Comparison of ENCODE assay signal across 8 cellular contexts in the genomic region with DNA sequence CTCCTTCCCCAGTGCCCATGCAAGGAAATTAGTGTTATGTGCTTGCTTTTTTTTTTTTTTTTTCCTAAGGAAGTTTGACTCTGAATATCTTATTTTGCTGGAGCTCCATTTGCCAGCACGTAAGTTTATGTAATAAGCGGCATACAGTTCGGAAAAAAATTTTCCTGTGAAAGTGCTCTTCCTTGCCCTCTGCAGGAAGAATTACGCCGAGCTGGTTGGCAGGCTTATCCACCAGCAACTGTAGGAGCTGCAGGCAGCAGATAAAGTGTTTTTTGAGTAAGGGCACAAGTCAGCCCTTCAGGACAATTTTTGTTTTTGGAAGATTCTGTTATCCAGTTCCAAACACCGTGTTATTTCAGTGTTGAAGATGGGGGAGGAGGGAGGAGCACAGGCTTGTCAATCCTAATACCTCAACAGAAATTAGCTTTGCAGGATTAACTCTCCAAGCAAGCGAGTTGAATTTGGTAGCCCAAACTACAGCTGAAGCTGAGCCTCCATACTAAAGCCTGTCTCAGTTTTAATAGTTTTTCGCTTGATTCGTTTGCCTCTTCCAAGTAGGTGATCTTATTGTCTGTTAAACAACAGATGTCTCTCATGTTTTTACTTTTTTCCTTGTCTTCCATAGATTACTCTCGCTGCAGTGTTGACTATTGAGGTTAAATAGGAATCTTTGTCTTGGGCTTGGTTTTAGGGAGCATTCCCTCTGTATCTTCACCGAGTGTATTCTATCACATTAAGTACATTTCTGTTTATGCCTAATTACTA. TPM values are rescaled to one million over a fixed set of nuclear protein-coding genes. Genes with fewer than 3 reads are reported as not detected.
DNase-seq lines count a peak whose midpoint lies in the region; ATAC-seq and TF ChIP-seq lines count a peak whose summit lies in the region.

No MANE protein-coding gene starts in this region.

- no peaks in the 10 kb centered on the region for H3K79me2 ChIP-seq in osteoblast (ENCODE audit: insufficient read depth, low read length)

- H2AFZ ChIP-seq in osteoblast (ENCODE audit: low read length), result no peak overlapping the region

- 22 to 25% (median 23%) methylated on average over 11 of the region's 11 CpGs for WGBS in heart left ventricle, 4 donors

- peak; percentile 22 to 31 for DNase-seq in AML-193 (lab: John Stamatoyannopoulos, UW)
- DNase-seq in GM20000 (ENCODE audit: low spot score), result peak; percentile 25
- peak; percentile 70 to 84 for DNase-seq in NCI-H446 (lab: John Stamatoyannopoulos, UW)
- DNase-seq in amniotic epithelial cell (ENCODE audit: low read depth), result peak; percentile 69
- peak in 3 of 5 donors; percentile 33 to 45 (median 36) for DNase-seq in heart left ventricle
- peak; percentile 87 for DNase-seq in osteoblast (ENCODE audit: insufficient read length, low spot score, missing footprints)
- DNase-seq in activated gamma-delta T cell treated with Interleukin-2 at 50 U/mL for 16 hours, result no peak

- H4K20me1 ChIP-seq in osteoblast (ENCODE audit: insufficient read depth, low read length), result no peaks in the 10 kb centered on the region

- ATAC-seq in heart left ventricle, result peak in 3 of 4 donors; percentile 47 to 58 (median 57)
- no peak for ATAC-seq in HG02678 (IDR thresholded peaks at IDR 0.05; ENCODE audit: unreplicated experiment)

- H3K9me3 ChIP-seq in heart left ventricle, result no peaks in the 10 kb centered on the region
- no peaks in the 10 kb centered on the region for H3K9me3 ChIP-seq in osteoblast (ENCODE audit: low read depth, low read length)

- intact Hi-C loops in heart left ventricle (cut with DNase I), result loop anchor here in 4 of 10 donors (2.0 to 10.0 kb wide), 5 partner anchors 52 to 87 kb away; no protein-coding TSS in a partner anchor

- H3K27me3 ChIP-seq in heart left ventricle (peaks cover 0 to 10% (median 0%) of the 10 kb centered on the region in 9 donors), osteoblast (ENCODE audit: insufficient read depth, low read length) (peaks cover 36% of the 10 kb centered on the region)

- TF ChIP-seq POLR2A in heart left ventricle (IDR thresholded peaks at IDR 0.05), result no peak

- peak overlapping the region; percentile 99 for H3K4me2 ChIP-seq in osteoblast (ENCODE audit: insufficient read depth, low read length)

- H3K27ac ChIP-seq in heart left ventricle (peak overlapping the region; percentile 50 to 90 (median 76)), osteoblast (ENCODE audit: low read depth, low read length) (no peak overlapping the region)

- H3K4me3 ChIP-seq in heart left ventricle, result peak overlapping the region; percentile 52 to 86 (median 76)
- peak overlapping the region; percentile 80 for H3K4me3 ChIP-seq in osteoblast (ENCODE audit: insufficient read depth, low read length)

- TF ChIP-seq CTCF in GM20000 (IDR thresholded peaks at IDR 0.05; ENCODE audit: extremely low read depth, missing control alignments), result peak; percentile 5
- peak in 9 of 12 donors; percentile 7 to 67 (median 44) for TF ChIP-seq CTCF in heart left ventricle (IDR thresholded peaks at IDR 0.05)
- peak; percentile 64 for TF ChIP-seq CTCF in osteoblast (IDR thresholded peaks at IDR 0.05; ENCODE audit: extremely low read depth, low read depth, low read length)

- H3K4me1 ChIP-seq in heart left ventricle (peaks cover 0 to 20% (median 5%) of the 10 kb centered on the region in 12 donors), osteoblast (ENCODE audit: insufficient read depth, low read length) (peaks cover 10% of the 10 kb centered on the region)

- H3K36me3 ChIP-seq in heart left ventricle (no peaks in the 10 kb centered on the region), osteoblast (ENCODE audit: insufficient read depth, low read length) (no peaks in the 10 kb centered on the region)

RNA-seq across cellular contexts. Expression of a gene that starts 1.1 kb away (rescaled TPM):
- total RNA-seq in heart left ventricle (10 to 100 TPM in 7 of 9 donors, 1 to 10 TPM in 2; 5.1 to 18.4 (median 10.6) TPM), osteoblast (155 and 165 TPM in 2 replicates)
- 1 to 10 TPM; 3.8 to 4.3 TPM for polyA plus RNA-seq in heart left ventricle

RNA-seq across cellular contexts. Expression of a gene that starts 32.7 kb away (rescaled TPM):
- total RNA-seq in heart left ventricle (10 to 100 TPM; 11.2 to 25.0 (median 14.5) TPM), osteoblast (27.5 and 31.5 TPM in 2 replicates)
- 1 to 10 TPM; 4.4 to 6.9 TPM for polyA plus RNA-seq in heart left ventricle

Comparison
In these comparisons a context has a peak if more than half of its experiments do, and no peak if none do; other contexts are left out.
1. CTCF ChIP-seq: peak in every context shown above with its lines; median percentile 64 in osteoblast; 44 in heart left ventricle; 5 in GM20000.